Comparison of ENCODE assay signal across 2 cellular contexts in genomic region chr14:96799489-96800056, GRCh38.
TF ChIP-seq lines count a peak whose summit lies in the region.

No MANE protein-coding gene starts in this region.

TF ChIP-seq in HepG2, 621 proteins besides CTCF, POLR2A, EP300 and RAD21 (continues in another document):
- no peak for TF ChIP-seq TIGD3 (CRISPR knock-in tag; IDR thresholded peaks at IDR 0.05; ENCODE audit: borderline replicate concordance)
- no peak for TF ChIP-seq SIN3B (IDR thresholded peaks at IDR 0.05; ENCODE audit: low read length)
- no peak for TF ChIP-seq RXRA (CRISPR knock-in tag; IDR thresholded peaks at IDR 0.05)
- TF ChIP-seq CCDC6 (CRISPR knock-in tag; IDR thresholded peaks at IDR 0.05) = no peak
- TF ChIP-seq ZBTB42 (CRISPR knock-in tag; IDR thresholded peaks at IDR 0.05) = no peak
- no peak for TF ChIP-seq NFE2L1 (CRISPR knock-in tag; IDR thresholded peaks at IDR 0.05; ENCODE audit: borderline replicate concordance)
- no peak for TF ChIP-seq HDAC6 (IDR thresholded peaks at IDR 0.05; ENCODE audit: low read depth, low read length)
- no peak for TF ChIP-seq ZFX (CRISPR knock-in tag; IDR thresholded peaks at IDR 0.05; ENCODE audit: low read depth)
- TF ChIP-seq DR1 (CRISPR knock-in tag; IDR thresholded peaks at IDR 0.05) = no peak
- TF ChIP-seq RBM22 (optimal IDR thresholded peaks at IDR 0.05; ENCODE audit: low read length) = no peak
- no peak for TF ChIP-seq ZNF282 (IDR thresholded peaks at IDR 0.05; ENCODE audit: partially characterized antibody)
- TF ChIP-seq, protein P1, sequence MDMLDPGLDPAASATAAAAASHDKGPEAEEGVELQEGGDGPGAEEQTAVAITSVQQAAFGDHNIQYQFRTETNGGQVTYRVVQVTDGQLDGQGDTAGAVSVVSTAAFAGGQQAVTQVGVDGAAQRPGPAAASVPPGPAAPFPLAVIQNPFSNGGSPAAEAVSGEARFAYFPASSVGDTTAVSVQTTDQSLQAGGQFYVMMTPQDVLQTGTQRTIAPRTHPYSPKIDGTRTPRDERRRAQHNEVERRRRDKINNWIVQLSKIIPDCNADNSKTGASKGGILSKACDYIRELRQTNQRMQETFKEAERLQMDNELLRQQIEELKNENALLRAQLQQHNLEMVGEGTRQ (IDR thresholded peaks at IDR 0.05; ENCODE audit: low read depth, low read length) = no peak; the same call in 1 of the 2 replicates
- TF ChIP-seq, protein P1 (CRISPR knock-in tag; IDR thresholded peaks at IDR 0.05; ENCODE audit: borderline replicate concordance) = no peak; the same call in 1 of the 2 replicates
- no peak for TF ChIP-seq JUN (CRISPR knock-in tag; IDR thresholded peaks at IDR 0.05)
- TF ChIP-seq ZSCAN21 (CRISPR knock-in tag; IDR thresholded peaks at IDR 0.05; ENCODE audit: borderline replicate concordance) = no peak
- no peak for TF ChIP-seq CENPX (CRISPR knock-in tag; IDR thresholded peaks at IDR 0.05)
- peak; percentile 83 for TF ChIP-seq SOX5 (CRISPR knock-in tag; IDR thresholded peaks at IDR 0.05; ENCODE audit: borderline replicate concordance)
- TF ChIP-seq ZNF496 (CRISPR knock-in tag; IDR thresholded peaks at IDR 0.05; ENCODE audit: insufficient replicate concordance) = no peak
- TF ChIP-seq MIER2 (CRISPR knock-in tag; IDR thresholded peaks at IDR 0.05) = no peak
- TF ChIP-seq KLF11 (CRISPR knock-in tag; IDR thresholded peaks at IDR 0.05) = no peak
- TF ChIP-seq ZNF451 (CRISPR knock-in tag; IDR thresholded peaks at IDR 0.05) = no peak
- 0 out of 2 replicates have a peak, but pooled peaks have one; percentile 43 for TF ChIP-seq NCOR1 (IDR thresholded peaks at IDR 0.05; ENCODE audit: borderline replicate concordance, low read length)
- no peak for TF ChIP-seq FOXC1 (CRISPR knock-in tag; IDR thresholded peaks at IDR 0.05; ENCODE audit: borderline replicate concordance)
- TF ChIP-seq KDM5A (IDR thresholded peaks at IDR 0.05; ENCODE audit: borderline replicate concordance, low read length) = no peak
- no peak for TF ChIP-seq SOX6 (IDR thresholded peaks at IDR 0.05)
- TF ChIP-seq SOX6 (CRISPR knock-in tag; IDR thresholded peaks at IDR 0.05) = peak; percentile 52; the same call in 1 of the 2 replicates
- TF ChIP-seq HNF4A (CRISPR knock-in tag; IDR thresholded peaks at IDR 0.05) = peak; percentile 45; the same call in 1 of the 2 replicates
- TF ChIP-seq ZFP36L1 (CRISPR knock-in tag; IDR thresholded peaks at IDR 0.05) = no peak
- no peak for TF ChIP-seq REST (IDR thresholded peaks at IDR 0.05; ENCODE audit: borderline replicate concordance in 1 of 2, low read depth in 1 of 2, low read length in 2 of 2)
- TF ChIP-seq CCAR2 (optimal IDR thresholded peaks at IDR 0.05; ENCODE audit: low read depth, low read length) = no peak
- no peak for TF ChIP-seq ZNF562 (CRISPR knock-in tag; IDR thresholded peaks at IDR 0.05; ENCODE audit: borderline replicate concordance)
- no peak for TF ChIP-seq SOX13 (IDR thresholded peaks at IDR 0.05)
- peak in 1 of 2 experiments; percentile 80; a peak in 2 of 4 replicates for TF ChIP-seq SOX13 (CRISPR knock-in tag; conservative IDR thresholded peaks at IDR 0.05 in 1 of 2, IDR thresholded peaks at IDR 0.05 in 1 of 2)

TF ChIP-seq in K562, 482 proteins besides CTCF, POLR2A, EP300 and RAD21:
- no peak for TF ChIP-seq ZBTB34 (CRISPR knock-in tag; IDR thresholded peaks at IDR 0.05)
- TF ChIP-seq ZFP1 (CRISPR knock-in tag; IDR thresholded peaks at IDR 0.05) = no peak
- no peak for TF ChIP-seq MAX (CRISPR knock-in tag; IDR thresholded peaks at IDR 0.05)
- TF ChIP-seq, protein P2, sequence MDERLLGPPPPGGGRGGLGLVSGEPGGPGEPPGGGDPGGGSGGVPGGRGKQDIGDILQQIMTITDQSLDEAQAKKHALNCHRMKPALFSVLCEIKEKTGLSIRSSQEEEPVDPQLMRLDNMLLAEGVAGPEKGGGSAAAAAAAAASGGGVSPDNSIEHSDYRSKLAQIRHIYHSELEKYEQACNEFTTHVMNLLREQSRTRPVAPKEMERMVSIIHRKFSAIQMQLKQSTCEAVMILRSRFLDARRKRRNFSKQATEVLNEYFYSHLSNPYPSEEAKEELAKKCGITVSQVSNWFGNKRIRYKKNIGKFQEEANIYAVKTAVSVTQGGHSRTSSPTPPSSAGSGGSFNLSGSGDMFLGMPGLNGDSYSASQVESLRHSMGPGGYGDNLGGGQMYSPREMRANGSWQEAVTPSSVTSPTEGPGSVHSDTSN (CRISPR knock-in tag; IDR thresholded peaks at IDR 0.05; ENCODE audit: low read depth) = no peak
- TF ChIP-seq, protein P2 (tag; conservative IDR thresholded peaks at IDR 0.05; ENCODE audit: low read depth) = no peak
- no peak for TF ChIP-seq ZNF408 (CRISPR knock-in tag; IDR thresholded peaks at IDR 0.05; ENCODE audit: low read depth)
- no peak for TF ChIP-seq SNRNP70 (optimal IDR thresholded peaks at IDR 0.05; ENCODE audit: low read depth, low read length)
- TF ChIP-seq TCF3 (CRISPR knock-in tag; IDR thresholded peaks at IDR 0.05) = no peak
- TF ChIP-seq SRSF7 (optimal IDR thresholded peaks at IDR 0.05; ENCODE audit: low read depth, low read length) = no peak
- no peak for TF ChIP-seq TEAD1 (CRISPR knock-in tag; IDR thresholded peaks at IDR 0.05)
- no peak for TF ChIP-seq MAFK (IDR thresholded peaks at IDR 0.05; ENCODE audit: low read length)
- TF ChIP-seq CBX8 (IDR thresholded peaks at IDR 0.05; ENCODE audit: borderline replicate concordance, extremely low read depth, low read depth, low read length, poor library complexity, severe bottlenecking) = no peak
- TF ChIP-seq, protein P3, sequence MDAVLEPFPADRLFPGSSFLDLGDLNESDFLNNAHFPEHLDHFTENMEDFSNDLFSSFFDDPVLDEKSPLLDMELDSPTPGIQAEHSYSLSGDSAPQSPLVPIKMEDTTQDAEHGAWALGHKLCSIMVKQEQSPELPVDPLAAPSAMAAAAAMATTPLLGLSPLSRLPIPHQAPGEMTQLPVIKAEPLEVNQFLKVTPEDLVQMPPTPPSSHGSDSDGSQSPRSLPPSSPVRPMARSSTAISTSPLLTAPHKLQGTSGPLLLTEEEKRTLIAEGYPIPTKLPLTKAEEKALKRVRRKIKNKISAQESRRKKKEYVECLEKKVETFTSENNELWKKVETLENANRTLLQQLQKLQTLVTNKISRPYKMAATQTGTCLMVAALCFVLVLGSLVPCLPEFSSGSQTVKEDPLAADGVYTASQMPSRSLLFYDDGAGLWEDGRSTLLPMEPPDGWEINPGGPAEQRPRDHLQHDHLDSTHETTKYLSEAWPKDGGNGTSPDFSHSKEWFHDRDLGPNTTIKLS (IDR thresholded peaks at IDR 0.05; ENCODE audit: borderline replicate concordance, low read depth) = no peak
- TF ChIP-seq ZNF696 (CRISPR knock-in tag; conservative IDR thresholded peaks at IDR 0.05) = no peak
- no peak for TF ChIP-seq JUND (IDR thresholded peaks at IDR 0.05; ENCODE audit: borderline replicate concordance, low read depth, low read length)
- TF ChIP-seq JUND (tag; IDR thresholded peaks at IDR 0.05; ENCODE audit: borderline replicate concordance, low read depth, low read length) = no peak
